Comparison of ENCODE assay signal across 8 cellular contexts in the genomic region with DNA sequence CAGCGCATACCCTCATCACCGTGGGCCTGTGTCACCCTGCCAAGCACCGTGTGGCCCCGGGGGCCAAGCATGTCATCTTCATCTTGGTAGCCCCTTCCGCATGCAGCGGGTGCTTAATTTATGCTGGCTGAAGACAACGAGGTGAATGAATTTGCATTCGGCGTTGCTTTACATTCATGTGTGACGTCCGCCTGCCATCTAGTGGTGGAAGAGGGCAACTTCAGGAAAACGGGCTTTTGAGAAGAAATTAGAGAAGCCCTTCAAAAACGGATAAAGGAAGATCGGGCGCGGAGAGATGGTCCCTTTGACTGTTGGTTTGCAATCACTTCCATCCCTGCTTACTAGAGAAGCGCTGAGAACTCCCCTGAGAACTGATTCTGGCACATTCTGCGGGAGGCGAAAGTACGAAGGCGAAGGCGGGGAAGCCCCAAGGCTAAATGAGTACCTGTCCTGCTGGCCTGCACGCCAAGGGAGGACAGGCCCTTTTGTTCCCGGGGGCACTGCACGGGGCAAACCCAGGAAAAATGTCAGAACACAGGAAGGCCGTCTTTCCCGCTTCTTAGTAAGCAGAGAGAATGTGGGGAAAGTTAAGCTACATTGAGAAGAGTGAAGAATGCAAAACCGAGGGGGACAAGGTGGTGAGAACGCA.
DNase-seq lines count a peak whose midpoint lies in the region; ATAC-seq and TF ChIP-seq lines count a peak whose summit lies in the region.

No MANE protein-coding gene starts in this region.

- H3K9me3 ChIP-seq in PC-3 (ENCODE audit: low read length) (no peaks in the 10 kb centered on the region), neutrophil (no peaks in the 10 kb centered on the region), suprapubic skin (no peaks in the 10 kb centered on the region)

- H3K79me2 ChIP-seq in KMS-11 (ENCODE audit: insufficient read depth, low read depth) = no peaks in the 10 kb centered on the region
- H3K79me2 ChIP-seq in PC-3 (ENCODE audit: low read length) = no peaks in the 10 kb centered on the region

- no peaks in the 10 kb centered on the region for H3K9me2 ChIP-seq in PC-3 (replicated peaks; ENCODE audit: low read length)

- H3K4me1 Mint-ChIP-seq in CD14-positive monocyte = peaks cover 6% of the 10 kb centered on the region

- ATAC-seq in GM19397 (IDR thresholded peaks at IDR 0.05; ENCODE audit: unreplicated experiment) = peak; percentile 44
- ATAC-seq in PC-3 = peak; percentile 48

- H3K4me1 ChIP-seq in KMS-11 (ENCODE audit: low read depth, poor library complexity, severe bottlenecking) = no peaks in the 10 kb centered on the region
- peaks cover 4% of the 10 kb centered on the region; the same call in 1 of the 2 replicates for H3K4me1 ChIP-seq in PC-3 (ENCODE audit: insufficient read depth, low read length)
- peaks cover 0 to 3% of the 10 kb centered on the region in 2 experiments for H3K4me1 ChIP-seq in neutrophil (ENCODE audit: control insufficient read depth in 1 of 2, insufficient read depth in 1 of 2, low read depth in 1 of 2, low read length in 1 of 2)
- H3K4me1 ChIP-seq in suprapubic skin = peaks cover 11% of the 10 kb centered on the region

- no peak overlapping the region; the same call in 1 of the 2 replicates for H3K4me2 ChIP-seq in KMS-11
- H3K4me2 ChIP-seq in PC-3 (ENCODE audit: low read length) = peak overlapping the region; percentile 77

- TF ChIP-seq POLR2A in suprapubic skin (IDR thresholded peaks at IDR 0.05) = no peak

- no peaks in the 10 kb centered on the region for H3K36me3 Mint-ChIP-seq in CD14-positive monocyte

- H2AFZ ChIP-seq in KMS-11 (ENCODE audit: low read depth) = peak overlapping the region; percentile 33; the same call in 1 of the 2 replicates
- H2AFZ ChIP-seq in PC-3 (ENCODE audit: low read length) = peak overlapping the region; percentile 73

- POLR2A ChIA-PET in PC-3 (lab: Charles Lee; ENCODE audit: unreplicated experiment) = no interaction called here

- intact Hi-C loops in CD14-positive monocyte (cut with micrococcal nuclease) (loop anchor here in 1 of 2 donors (10.0 kb wide), 1 partner anchor 1694 kb away; no protein-coding TSS in a partner anchor), PC-3 (cut with micrococcal nuclease) (loop anchor here (5.0 to 10.0 kb wide), 2 partner anchors 1697 to 1724 kb away; no protein-coding TSS in a partner anchor)

- H3F3A ChIP-seq in PC-3 (ENCODE audit: low read length, unreplicated experiment) = no peaks in the 10 kb centered on the region

- H3K4me3 ChIP-seq in KMS-11 (IDR thresholded peaks at IDR 0.05; ENCODE audit: insufficient read depth, low read depth, low read length) (no peak overlapping the region), PC-3 (ENCODE audit: low read length) (peak overlapping the region; percentile 58), fibroblast of pulmonary artery (replicated peaks; ENCODE audit: low read depth, low read length) (no peak overlapping the region), neutrophil (ENCODE audit: low read depth in 1 of 2, low read length in 1 of 2) (no peak overlapping the region), suprapubic skin (peak overlapping the region; percentile 24)

- peak; percentile 61 for DNase-seq in CD14-positive monocyte (ENCODE audit: low spot score)
- peak; percentile 82 for DNase-seq in PC-3
- peak; percentile 79 to 83 for DNase-seq in activated T-cell treated with anti-CD3 and anti-CD28 coated beads, Interleukin-2, amount 50 U/mL, for 48 hours
- peak; percentile 79 for DNase-seq in fibroblast of pulmonary artery (ENCODE audit: low read depth)
- no peak for DNase-seq in suprapubic skin (ENCODE audit: low spot score in 2 of 2)

- peak overlapping the region in 1 of 7 donors; percentile 31 for H3K27ac Mint-ChIP-seq in CD14-positive monocyte

- BruUV-seq in PC-3 (replicated peaks; lab: Mats Ljungman, UMichigan) = no TSS peak

- H3K27me3 ChIP-seq in KMS-11 (ENCODE audit: insufficient read depth, low read depth) (no peaks in the 10 kb centered on the region), PC-3 (ENCODE audit: low read length) (0 out of 2 replicates have a peak, but pooled peaks cover 13% of the 10 kb centered on the region), neutrophil (no peaks in the 10 kb centered on the region), suprapubic skin (no peaks in the 10 kb centered on the region)

- 25% methylated on average over 25 of the region's 29 CpGs for WGBS in suprapubic skin

- H3K36me3 ChIP-seq in KMS-11 (ENCODE audit: insufficient read depth) = no peaks in the 10 kb centered on the region
- no peaks in the 10 kb centered on the region for H3K36me3 ChIP-seq in PC-3 (ENCODE audit: low read depth, low read length)
- H3K36me3 ChIP-seq in neutrophil = no peaks in the 10 kb centered on the region
- no peaks in the 10 kb centered on the region for H3K36me3 ChIP-seq in suprapubic skin

- peaks cover 0 to 8% (median 6%) of the 10 kb centered on the region in 7 donors for H3K9me3 Mint-ChIP-seq in CD14-positive monocyte

- peaks cover 0 to 3% (median 2%) of the 10 kb centered on the region in 3 donors for H3K27me3 Mint-ChIP-seq in CD14-positive monocyte (ENCODE audit: low read depth in 3 of 3)

- TF ChIP-seq CTCF in CD14-positive monocyte (IDR thresholded peaks at IDR 0.05) = peak; percentile 86
- TF ChIP-seq CTCF in KMS-11 (conservative IDR thresholded peaks at IDR 0.05; ENCODE audit: low read depth, low read length) = peak; percentile 99
- peak; percentile 85 for TF ChIP-seq CTCF in PC-3 (conservative IDR thresholded peaks at IDR 0.05; ENCODE audit: low read depth, low read length)
- TF ChIP-seq CTCF in fibroblast of pulmonary artery (IDR thresholded peaks at IDR 0.05; ENCODE audit: low read length, missing control alignments) = peak; percentile 92
- TF ChIP-seq CTCF in neutrophil (IDR thresholded peaks at IDR 0.05) = peak; percentile 76
- TF ChIP-seq CTCF in suprapubic skin (IDR thresholded peaks at IDR 0.05) = peak; percentile 76 to 85

- H3K27ac ChIP-seq in KMS-11 (no peak overlapping the region), PC-3 (ENCODE audit: low read length) (no peak overlapping the region), neutrophil (no peak overlapping the region), suprapubic skin (no peak overlapping the region)

- CTCF ChIA-PET in PC-3 (lab: Charles Lee) = no interaction called here

- no peak overlapping the region for H3K4me3 Mint-ChIP-seq in CD14-positive monocyte

- H3K9ac ChIP-seq in KMS-11 (no peak overlapping the region), PC-3 (ENCODE audit: low read length) (no peak overlapping the region)

- H4K20me1 ChIP-seq in KMS-11 (ENCODE audit: insufficient read depth) = no peaks in the 10 kb centered on the region
- no peaks in the 10 kb centered on the region for H4K20me1 ChIP-seq in PC-3 (ENCODE audit: low read length)

- no peak for TF ChIP-seq EP300 in suprapubic skin (IDR thresholded peaks at IDR 0.05)

Comparison
In these comparisons a context has a peak if more than half of its experiments do, and no peak if none do; other contexts are left out.
1. DNase-seq: peak in CD14-positive monocyte (single experiment), PC-3 (single experiment), activated T-cell treated with anti-CD3 and anti-CD28 coated beads, Interleukin-2, amount 50 U/mL, for 48 hours (2 of 2) and fibroblast of pulmonary artery (single experiment); none in suprapubic skin (0 of 2).
2. H3K4me3 ChIP-seq: peak in PC-3 (single experiment) and suprapubic skin (single experiment); none in KMS-11 (single experiment), fibroblast of pulmonary artery (single experiment) and neutrophil (0 of 2).
3. Peak in every context shown above with its lines, with median percentiles within 50 percentile points of each other: CTCF ChIP-seq.